14 cellular contexts compared by ENCODE assay signal in genomic region chr10:71789871-71790270, GRCh38. TPM values are rescaled to one million over a fixed set of nuclear protein-coding genes. Genes with fewer than 3 reads are reported as not detected.
DNase-seq lines count a peak whose midpoint lies in the region; ATAC-seq and TF ChIP-seq lines count a peak whose summit lies in the region.
"Had no signal": no experiment of that assay in that cellular context is flagged by ENCODE, and none has a peak within 500 bp of the region (broad histone marks: within the 10 kb centered on the region; RNA-seq: fewer than 3 reads in every experiment).

No MANE protein-coding gene starts in this region.

- H3K4me3 Mint-ChIP-seq in activated T-helper 1 cell treated with anti-CD3 and anti-CD28 coated beads, Interleukin-12 subunit alpha, Interleukin-12 subunit beta, Interleukin-2, Interleukin-4 antibody, amounts not matched to agents 30 ng/mL and 10 ng/mL and 1 ng/mL, durations not matched to agents 14 hours and 24 hours and 36 hours = no peak overlapping the region
- H3K4me3 Mint-ChIP-seq: CD4-positive, alpha-beta T cell had no signal

- H3K4me3 ChIP-seq in OCI-LY3 (ENCODE audit: low read length) (no peak overlapping the region), osteoblast (ENCODE audit: insufficient read depth, low read length) (no peak overlapping the region), breast epithelium (no peak overlapping the region)

- H3K4me1 Mint-ChIP-seq in activated T-helper 1 cell treated with anti-CD3 and anti-CD28 coated beads, Interleukin-12 subunit alpha, Interleukin-12 subunit beta, Interleukin-2, Interleukin-4 antibody, amounts not matched to agents 30 ng/mL and 10 ng/mL and 1 ng/mL, durations not matched to agents 14 hours and 24 hours and 36 hours (ENCODE audit: low read depth) = peaks cover 7% of the 10 kb centered on the region

- no peaks in the 10 kb centered on the region for H3K36me3 ChIP-seq in KOPT-K1 (ENCODE audit: insufficient read depth, low read length)
- no peaks in the 10 kb centered on the region for H3K36me3 ChIP-seq in OCI-LY3 (replicated peaks; ENCODE audit: low read depth, low read length)
- H3K36me3 ChIP-seq in osteoblast (ENCODE audit: insufficient read depth, low read length) = no peaks in the 10 kb centered on the region
- no peaks in the 10 kb centered on the region for H3K36me3 ChIP-seq in breast epithelium

- DNase-seq in osteoblast (ENCODE audit: insufficient read length, low spot score, missing footprints) (peak; percentile 62), breast epithelium (ENCODE audit: low spot score in 2 of 2) (no peak)
- DNase-seq in activated T-helper 1 cell treated with anti-CD3 and anti-CD28 coated beads, Interleukin-12 subunit alpha, Interleukin-12 subunit beta, Interleukin-2, Interleukin-4 antibody, amounts not matched to agents 30 ng/mL and 10 ng/mL and 1 ng/mL, durations not matched to agents 14 hours and 24 hours and 36 hours (ENCODE audit: low spot score) = no peak
- DNase-seq: ACHN; Caco-2; CD4-positive, alpha-beta T cell; GDM1; GOT3; H7 had no signal

- H3K9me3 ChIP-seq in KOPT-K1 (ENCODE audit: insufficient read depth, low read length, poor library complexity, severe bottlenecking) = no peaks in the 10 kb centered on the region
- no peaks in the 10 kb centered on the region for H3K9me3 ChIP-seq in OCI-LY3 (ENCODE audit: insufficient read depth, low read length)
- H3K9me3 ChIP-seq in osteoblast (ENCODE audit: low read depth, low read length) = no peaks in the 10 kb centered on the region
- no peaks in the 10 kb centered on the region for H3K9me3 ChIP-seq in breast epithelium
- H3K9me3 ChIP-seq: Caco-2 had no signal

- H3K27ac Mint-ChIP-seq in activated T-helper 1 cell treated with anti-CD3 and anti-CD28 coated beads, Interleukin-12 subunit alpha, Interleukin-12 subunit beta, Interleukin-2, Interleukin-4 antibody, amounts not matched to agents 30 ng/mL and 10 ng/mL and 1 ng/mL, durations not matched to agents 14 hours and 24 hours and 36 hours = no peak overlapping the region
- H3K27ac Mint-ChIP-seq: CD4-positive, alpha-beta T cell had no signal

- H3K79me2 ChIP-seq in OCI-LY3 (ENCODE audit: low read length) = no peaks in the 10 kb centered on the region
- H3K79me2 ChIP-seq in osteoblast (ENCODE audit: insufficient read depth, low read length) = no peaks in the 10 kb centered on the region

- H3K9ac ChIP-seq in OCI-LY3 (ENCODE audit: low read length) = no peak overlapping the region

- intact Hi-C loops in breast epithelium (cut with DNase I; ENCODE audit: low total_unique reads) = loop anchor here (5.0 kb wide), 1 partner anchor 603 kb away; no protein-coding TSS in a partner anchor
- intact Hi-C loops in activated T-helper 1 cell treated with anti-CD3 and anti-CD28 coated beads, Interleukin-12 subunit alpha, Interleukin-12 subunit beta, Interleukin-2, Interleukin-4 antibody, amounts not matched to agents 30 ng/mL and 10 ng/mL and 1 ng/mL, durations not matched to agents 14 hours and 24 hours and 36 hours (cut with micrococcal nuclease) = no loop called here

- H2AFZ ChIP-seq in OCI-LY3 (ENCODE audit: low read depth, low read length) (no peak overlapping the region), osteoblast (ENCODE audit: low read length) (no peak overlapping the region)

- no peaks in the 10 kb centered on the region for H3K27me3 Mint-ChIP-seq in activated T-helper 1 cell treated with anti-CD3 and anti-CD28 coated beads, Interleukin-12 subunit alpha, Interleukin-12 subunit beta, Interleukin-2, Interleukin-4 antibody, amounts not matched to agents 30 ng/mL and 10 ng/mL and 1 ng/mL, durations not matched to agents 14 hours and 24 hours and 36 hours (ENCODE audit: insufficient read depth)
- H3K27me3 Mint-ChIP-seq: CD4-positive, alpha-beta T cell had no signal

- H3K4me2 ChIP-seq in OCI-LY3 (ENCODE audit: low read length) = peak overlapping the region; percentile 99; the same call in 1 of the 2 replicates
- no peak overlapping the region for H3K4me2 ChIP-seq in osteoblast (ENCODE audit: insufficient read depth, low read length)

- peaks cover 34% of the 10 kb centered on the region for H3K27me3 ChIP-seq in OCI-LY3 (ENCODE audit: low read depth, low read length)
- H3K27me3 ChIP-seq in osteoblast (ENCODE audit: insufficient read depth, low read length) = peaks cover 6% of the 10 kb centered on the region
- no peaks in the 10 kb centered on the region for H3K27me3 ChIP-seq in breast epithelium

- no peak for ATAC-seq in GM21576 (IDR thresholded peaks at IDR 0.05; ENCODE audit: unreplicated experiment)
- ATAC-seq: HCT116 had no signal

- H3K27ac ChIP-seq in KOPT-K1 (ENCODE audit: low read depth, low read length, poor library complexity, severe bottlenecking) (peak overlapping the region; percentile 50), OCI-LY3 (ENCODE audit: low read length) (no peak overlapping the region), osteoblast (ENCODE audit: low read depth, low read length) (no peak overlapping the region), breast epithelium (no peak overlapping the region)
- H3K27ac ChIP-seq: C4-2B had no signal

- no peak for TF ChIP-seq POLR2A in breast epithelium (IDR thresholded peaks at IDR 0.05)

- H4K20me1 ChIP-seq in OCI-LY3 (ENCODE audit: insufficient read depth, low read length) = no peaks in the 10 kb centered on the region
- no peaks in the 10 kb centered on the region for H4K20me1 ChIP-seq in osteoblast (ENCODE audit: insufficient read depth, low read length)

- H3K9me3 Mint-ChIP-seq in activated T-helper 1 cell treated with anti-CD3 and anti-CD28 coated beads, Interleukin-12 subunit alpha, Interleukin-12 subunit beta, Interleukin-2, Interleukin-4 antibody, amounts not matched to agents 30 ng/mL and 10 ng/mL and 1 ng/mL, durations not matched to agents 14 hours and 24 hours and 36 hours = no peaks in the 10 kb centered on the region
- H3K9me3 Mint-ChIP-seq: CD4-positive, alpha-beta T cell had no signal

- TF ChIP-seq CTCF in OCI-LY3 (IDR thresholded peaks at IDR 0.05; ENCODE audit: low read depth, low read length) (no peak), osteoblast (IDR thresholded peaks at IDR 0.05; ENCODE audit: extremely low read depth, low read depth, low read length) (no peak), breast epithelium (IDR thresholded peaks at IDR 0.05) (no peak)

- H3K36me3 Mint-ChIP-seq in activated T-helper 1 cell treated with anti-CD3 and anti-CD28 coated beads, Interleukin-12 subunit alpha, Interleukin-12 subunit beta, Interleukin-2, Interleukin-4 antibody, amounts not matched to agents 30 ng/mL and 10 ng/mL and 1 ng/mL, durations not matched to agents 14 hours and 24 hours and 36 hours (ENCODE audit: low read depth) = no peaks in the 10 kb centered on the region

- peaks cover 16% of the 10 kb centered on the region for H3K4me1 ChIP-seq in OCI-LY3 (ENCODE audit: low read length)
- no peaks in the 10 kb centered on the region for H3K4me1 ChIP-seq in osteoblast (ENCODE audit: insufficient read depth, low read length)
- H3K4me1 ChIP-seq in breast epithelium = no peaks in the 10 kb centered on the region
- H3K4me1 ChIP-seq: Caco-2 had no signal

RNA-seq across cellular contexts. Expression of gene VSIR, which starts 16.6 kb away (rescaled TPM):
- 69.5 and 75.3 TPM in 2 replicates for total RNA-seq in osteoblast
- 10 to 100 TPM; 33.4 to 58.7 (median 34.7) TPM for total RNA-seq in breast epithelium
- total RNA-seq in activated T-helper 1 cell treated with anti-CD3 and anti-CD28 coated beads, Interleukin-12 subunit alpha, Interleukin-12 subunit beta, Interleukin-2, Interleukin-4 antibody, amounts not matched to agents 30 ng/mL and 10 ng/mL and 1 ng/mL, durations not matched to agents 14 hours and 24 hours and 36 hours = 114 and 115 TPM in 2 replicates
